Comparison of ENCODE assay signal across 9 cellular contexts in the genomic region with DNA sequence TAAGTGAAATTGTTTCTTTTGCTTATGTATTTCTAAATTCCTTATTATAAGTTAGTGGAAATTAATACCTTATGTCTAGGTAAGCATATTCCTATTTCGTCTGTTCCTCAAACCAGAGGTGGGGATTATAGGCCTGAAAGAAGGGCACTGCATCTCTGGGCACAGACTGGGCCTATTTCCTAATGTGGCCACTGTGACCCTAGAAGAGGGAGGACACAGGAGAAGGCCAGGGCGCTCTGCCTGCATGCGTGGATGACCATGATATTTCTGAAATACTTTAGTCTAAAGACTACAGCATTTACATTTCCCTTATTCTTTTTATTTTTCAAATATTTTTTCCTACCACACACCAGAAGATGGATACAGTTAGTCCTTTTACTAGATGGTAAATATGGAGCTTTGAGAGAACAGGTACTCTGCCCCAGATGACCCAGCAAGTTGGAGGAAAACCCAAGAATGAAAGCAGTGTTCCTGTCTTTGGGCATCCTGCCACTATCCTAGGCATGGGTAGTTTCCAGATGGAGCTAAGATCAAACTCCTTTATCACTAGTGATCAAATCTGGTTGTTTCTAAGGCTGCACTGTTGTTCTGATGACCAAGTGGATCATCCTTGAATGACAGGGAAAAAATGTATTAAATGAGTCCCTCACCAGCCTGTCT. TPM values are rescaled to one million over a fixed set of nuclear protein-coding genes. Genes with fewer than 3 reads are reported as not detected.
DNase-seq lines count a peak whose midpoint lies in the region; ATAC-seq and TF ChIP-seq lines count a peak whose summit lies in the region.
"Had no signal": no experiment of that assay in that cellular context is flagged by ENCODE, and none has a peak within 500 bp of the region (broad histone marks: within the 10 kb centered on the region; RNA-seq: fewer than 3 reads in every experiment).

No MANE protein-coding gene starts in this region.

- H3K4me2 ChIP-seq in parathyroid adenoma (ENCODE audit: low read length), result peak overlapping the region; percentile 7

- TF ChIP-seq CTCF in left ventricle myocardium inferior (IDR thresholded peaks at IDR 0.05; ENCODE audit: borderline replicate concordance) (no peak), parathyroid adenoma (IDR thresholded peaks at IDR 0.05) (no peak)

- H3K4me1 ChIP-seq in left ventricle myocardium inferior, result peaks cover 76% of the 10 kb centered on the region
- H3K4me1 ChIP-seq in parathyroid adenoma, result peaks cover 20% of the 10 kb centered on the region

- no peaks in the 10 kb centered on the region for H3K27me3 ChIP-seq in left ventricle myocardium inferior (ENCODE audit: low read depth)
- no peaks in the 10 kb centered on the region for H3K27me3 ChIP-seq in parathyroid adenoma (ENCODE audit: control insufficient read depth, insufficient read depth, low read length)

- no peaks in the 10 kb centered on the region for H3K9me3 ChIP-seq in left ventricle myocardium inferior (replicated peaks)
- no peaks in the 10 kb centered on the region for H3K9me3 ChIP-seq in parathyroid adenoma (ENCODE audit: control insufficient read depth, low read length)

- ATAC-seq in GM19328 (IDR thresholded peaks at IDR 0.05; ENCODE audit: unreplicated experiment) (no peak), GM19467 (IDR thresholded peaks at IDR 0.05; ENCODE audit: unreplicated experiment) (no peak), GM19035 (IDR thresholded peaks at IDR 0.05; ENCODE audit: unreplicated experiment) (no peak)

- DNase-seq in left ventricle myocardium inferior, result no peak
- no peak for DNase-seq in cardiac septum (ENCODE audit: low spot score)
- DNase-seq in fibroblast of peridontal ligament (ENCODE audit: extremely low read depth), result peak; percentile 27
- no peak for DNase-seq in cerebellum (ENCODE audit: low spot score)
- DNase-seq: activated naive CD8-positive, alpha-beta T cell treated with anti-CD3 and anti-CD28 coated beads, Interleukin-2, amount 10 ng/mL, durations not matched to agents 7 days and 5 days had no signal

- peaks cover 10% of the 10 kb centered on the region for H3K79me2 ChIP-seq in parathyroid adenoma

- H3K36me3 ChIP-seq in left ventricle myocardium inferior, result no peaks in the 10 kb centered on the region
- H3K36me3 ChIP-seq in parathyroid adenoma (ENCODE audit: control insufficient read depth, insufficient read depth, low read length), result no peaks in the 10 kb centered on the region

- H3K4me3 ChIP-seq in left ventricle myocardium inferior (no peak overlapping the region), parathyroid adenoma (ENCODE audit: low read depth, low read length) (no peak overlapping the region)

- no peak overlapping the region for H3K9ac ChIP-seq in parathyroid adenoma

- H2AFZ ChIP-seq in parathyroid adenoma, result no peak overlapping the region

- H3K27ac ChIP-seq in left ventricle myocardium inferior (replicated peaks) (peak overlapping the region; percentile 85), parathyroid adenoma (peak overlapping the region; percentile 78)

- intact Hi-C loops in left ventricle myocardium inferior (cut with micrococcal nuclease), result no loop called here
- intact Hi-C loops in cardiac septum (cut with DNase I), result no loop called here

RNA-seq across cellular contexts. Expression of a gene that starts 27.8 kb away (rescaled TPM):
- total RNA-seq in left ventricle myocardium inferior, result 27.5 TPM
- total RNA-seq in cardiac septum, result 44.5 TPM
- total RNA-seq in cerebellum, result 39.3 TPM
